In genomic region chr16:74987027-74987681, GRCh38 we compare ENCODE assay signal across 1 cellular context.
TF ChIP-seq lines count a peak whose summit lies in the region.

No MANE protein-coding gene starts in this region.

TF ChIP-seq in HepG2, 621 proteins besides CTCF, POLR2A, EP300 and RAD21:
- 0 out of 2 replicates have a peak, but pooled peaks have one; percentile 6 for TF ChIP-seq ZNF224 (CRISPR knock-in tag; IDR thresholded peaks at IDR 0.05)
- 0 out of 2 replicates have a peak, but pooled peaks have one; percentile 31 for TF ChIP-seq SNAI1 (CRISPR knock-in tag; IDR thresholded peaks at IDR 0.05; ENCODE audit: borderline replicate concordance)
- TF ChIP-seq ZNF770 (CRISPR knock-in tag; IDR thresholded peaks at IDR 0.05) = peak; percentile 93
- no peak for TF ChIP-seq BRF2 (CRISPR knock-in tag; IDR thresholded peaks at IDR 0.05)
